ENCODE assay signal across 2 cellular contexts in the genomic region with DNA sequence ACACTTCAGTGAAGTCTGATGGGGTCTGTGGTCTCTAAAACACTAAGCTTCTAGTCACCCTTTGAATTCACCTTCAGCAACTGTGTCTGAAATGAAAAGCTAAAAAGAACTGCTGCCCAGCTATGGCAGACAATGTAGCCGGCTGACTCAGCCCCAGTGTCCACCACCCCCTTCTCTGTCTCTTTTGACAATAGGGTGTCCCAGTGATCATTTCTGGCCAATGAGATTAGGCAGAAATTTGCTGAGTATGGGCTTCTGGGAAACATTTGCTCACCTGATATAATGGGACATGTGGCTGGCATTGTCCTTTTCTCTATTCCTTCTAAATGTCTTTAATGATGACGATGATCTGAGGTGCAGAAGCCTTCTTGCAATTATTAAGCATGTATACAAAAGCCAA.
TF ChIP-seq lines count a peak whose summit lies in the region.

No MANE protein-coding gene starts in this region.

TF ChIP-seq in A549, 52 proteins besides CTCF, POLR2A, EP300 and RAD21:
- TF ChIP-seq, protein P1, sequence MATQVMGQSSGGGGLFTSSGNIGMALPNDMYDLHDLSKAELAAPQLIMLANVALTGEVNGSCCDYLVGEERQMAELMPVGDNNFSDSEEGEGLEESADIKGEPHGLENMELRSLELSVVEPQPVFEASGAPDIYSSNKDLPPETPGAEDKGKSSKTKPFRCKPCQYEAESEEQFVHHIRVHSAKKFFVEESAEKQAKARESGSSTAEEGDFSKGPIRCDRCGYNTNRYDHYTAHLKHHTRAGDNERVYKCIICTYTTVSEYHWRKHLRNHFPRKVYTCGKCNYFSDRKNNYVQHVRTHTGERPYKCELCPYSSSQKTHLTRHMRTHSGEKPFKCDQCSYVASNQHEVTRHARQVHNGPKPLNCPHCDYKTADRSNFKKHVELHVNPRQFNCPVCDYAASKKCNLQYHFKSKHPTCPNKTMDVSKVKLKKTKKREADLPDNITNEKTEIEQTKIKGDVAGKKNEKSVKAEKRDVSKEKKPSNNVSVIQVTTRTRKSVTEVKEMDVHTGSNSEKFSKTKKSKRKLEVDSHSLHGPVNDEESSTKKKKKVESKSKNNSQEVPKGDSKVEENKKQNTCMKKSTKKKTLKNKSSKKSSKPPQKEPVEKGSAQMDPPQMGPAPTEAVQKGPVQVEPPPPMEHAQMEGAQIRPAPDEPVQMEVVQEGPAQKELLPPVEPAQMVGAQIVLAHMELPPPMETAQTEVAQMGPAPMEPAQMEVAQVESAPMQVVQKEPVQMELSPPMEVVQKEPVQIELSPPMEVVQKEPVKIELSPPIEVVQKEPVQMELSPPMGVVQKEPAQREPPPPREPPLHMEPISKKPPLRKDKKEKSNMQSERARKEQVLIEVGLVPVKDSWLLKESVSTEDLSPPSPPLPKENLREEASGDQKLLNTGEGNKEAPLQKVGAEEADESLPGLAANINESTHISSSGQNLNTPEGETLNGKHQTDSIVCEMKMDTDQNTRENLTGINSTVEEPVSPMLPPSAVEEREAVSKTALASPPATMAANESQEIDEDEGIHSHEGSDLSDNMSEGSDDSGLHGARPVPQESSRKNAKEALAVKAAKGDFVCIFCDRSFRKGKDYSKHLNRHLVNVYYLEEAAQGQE (IDR thresholded peaks at IDR 0.05), result no peak
- TF ChIP-seq HDAC2 (IDR thresholded peaks at IDR 0.05), result no peak
- TF ChIP-seq CBX2 (IDR thresholded peaks at IDR 0.05; ENCODE audit: borderline replicate concordance, low read depth), result no peak
- peak; percentile 86 for TF ChIP-seq MAFK (IDR thresholded peaks at IDR 0.05; ENCODE audit: partially characterized antibody)
TF ChIP-seq in A549: peak in this region for 1.

TF ChIP-seq in WTC11, 78 proteins besides CTCF, POLR2A, EP300 and RAD21 (continued from another document):
- TF ChIP-seq, protein P2, sequence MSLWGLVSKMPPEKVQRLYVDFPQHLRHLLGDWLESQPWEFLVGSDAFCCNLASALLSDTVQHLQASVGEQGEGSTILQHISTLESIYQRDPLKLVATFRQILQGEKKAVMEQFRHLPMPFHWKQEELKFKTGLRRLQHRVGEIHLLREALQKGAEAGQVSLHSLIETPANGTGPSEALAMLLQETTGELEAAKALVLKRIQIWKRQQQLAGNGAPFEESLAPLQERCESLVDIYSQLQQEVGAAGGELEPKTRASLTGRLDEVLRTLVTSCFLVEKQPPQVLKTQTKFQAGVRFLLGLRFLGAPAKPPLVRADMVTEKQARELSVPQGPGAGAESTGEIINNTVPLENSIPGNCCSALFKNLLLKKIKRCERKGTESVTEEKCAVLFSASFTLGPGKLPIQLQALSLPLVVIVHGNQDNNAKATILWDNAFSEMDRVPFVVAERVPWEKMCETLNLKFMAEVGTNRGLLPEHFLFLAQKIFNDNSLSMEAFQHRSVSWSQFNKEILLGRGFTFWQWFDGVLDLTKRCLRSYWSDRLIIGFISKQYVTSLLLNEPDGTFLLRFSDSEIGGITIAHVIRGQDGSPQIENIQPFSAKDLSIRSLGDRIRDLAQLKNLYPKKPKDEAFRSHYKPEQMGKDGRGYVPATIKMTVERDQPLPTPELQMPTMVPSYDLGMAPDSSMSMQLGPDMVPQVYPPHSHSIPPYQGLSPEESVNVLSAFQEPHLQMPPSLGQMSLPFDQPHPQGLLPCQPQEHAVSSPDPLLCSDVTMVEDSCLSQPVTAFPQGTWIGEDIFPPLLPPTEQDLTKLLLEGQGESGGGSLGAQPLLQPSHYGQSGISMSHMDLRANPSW (CRISPR knock-in tag; conservative IDR thresholded peaks at IDR 0.05; ENCODE audit: low read depth), result no peak
- no peak for TF ChIP-seq ZNF219 (CRISPR knock-in tag; IDR thresholded peaks at IDR 0.05; ENCODE audit: borderline replicate concordance)
- TF ChIP-seq ZBTB21 (CRISPR knock-in tag; IDR thresholded peaks at IDR 0.05; ENCODE audit: borderline replicate concordance), result no peak
- TF ChIP-seq GABPB1 (CRISPR knock-in tag; IDR thresholded peaks at IDR 0.05), result no peak
- no peak for TF ChIP-seq SP1 (CRISPR knock-in tag; conservative IDR thresholded peaks at IDR 0.05)
- TF ChIP-seq, protein P3, sequence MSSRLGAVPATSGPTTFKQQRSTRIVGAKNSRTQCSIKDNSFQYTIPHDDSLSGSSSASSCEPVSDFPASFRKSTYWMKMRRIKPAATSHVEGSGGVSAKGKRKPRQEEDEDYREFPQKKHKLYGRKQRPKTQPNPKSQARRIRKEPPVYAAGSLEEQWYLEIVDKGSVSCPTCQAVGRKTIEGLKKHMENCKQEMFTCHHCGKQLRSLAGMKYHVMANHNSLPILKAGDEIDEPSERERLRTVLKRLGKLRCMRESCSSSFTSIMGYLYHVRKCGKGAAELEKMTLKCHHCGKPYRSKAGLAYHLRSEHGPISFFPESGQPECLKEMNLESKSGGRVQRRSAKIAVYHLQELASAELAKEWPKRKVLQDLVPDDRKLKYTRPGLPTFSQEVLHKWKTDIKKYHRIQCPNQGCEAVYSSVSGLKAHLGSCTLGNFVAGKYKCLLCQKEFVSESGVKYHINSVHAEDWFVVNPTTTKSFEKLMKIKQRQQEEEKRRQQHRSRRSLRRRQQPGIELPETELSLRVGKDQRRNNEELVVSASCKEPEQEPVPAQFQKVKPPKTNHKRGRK (CRISPR knock-in tag; IDR thresholded peaks at IDR 0.05; ENCODE audit: borderline replicate concordance), result no peak
